ENCODE assay signal across 8 cellular contexts in genomic region chr1:192807221-192807967, GRCh38. TPM values are rescaled to one million over a fixed set of nuclear protein-coding genes. Genes with fewer than 3 reads are reported as not detected.
DNase-seq lines count a peak whose midpoint lies in the region; ATAC-seq, FAIRE-seq and TF ChIP-seq lines count a peak whose summit lies in the region.

No MANE protein-coding gene starts in this region.

- peaks cover 6% of the 10 kb centered on the region for H3K27me3 Mint-ChIP-seq in HFFc6 (ENCODE audit: insufficient read depth)

- peak overlapping the region in 9 of 10 donors; percentile 60 to 94 (median 86) for H3K27ac ChIP-seq in heart right ventricle
- no peak overlapping the region for H3K27ac ChIP-seq in K562 (ENCODE audit: extremely low read depth, low read depth, low read length)

- peak overlapping the region; percentile 23; the same call in 1 of the 2 replicates for H2AFZ ChIP-seq in K562 (ENCODE audit: low read depth, low read length)

- 42 to 56% methylated on average over 9 of the region's 9 CpGs for WGBS in heart right ventricle, 2 donors
- WGBS in K562 (ENCODE audit: insufficient coverage, low coverage, missing lambda C conversion rate) = 30% methylated on average over 9 of the region's 9 CpGs

- no peaks in the 10 kb centered on the region for H3K9me3 ChIP-seq in heart right ventricle
- no peaks in the 10 kb centered on the region for H3K9me3 ChIP-seq in K562 (replicated peaks; ENCODE audit: control insufficient read depth, insufficient read depth, low read depth, low read length)

- TF ChIP-seq RAD21 in K562 (CRISPR knock-in tag; conservative IDR thresholded peaks at IDR 0.05 in 1 of 2, IDR thresholded peaks at IDR 0.05 in 1 of 2) = peak in 1 of 2 experiments; percentile 27; a peak in 1 of 4 replicates

- no peaks in the 10 kb centered on the region for H3K9me1 ChIP-seq in K562 (ENCODE audit: control insufficient read depth, insufficient read depth, low read length)

- H3K4me2 ChIP-seq in K562 (ENCODE audit: insufficient read depth, low read length) = 0 out of 2 replicates have a peak overlapping the region, but pooled peaks have one; percentile 97

- ATAC-seq in heart right ventricle (no peak), Right ventricle myocardium superior (ENCODE audit: poor library complexity) (no peak), K562 (no peak)

- TF ChIP-seq POLR2A in K562 (conservative IDR thresholded peaks at IDR 0.05) = no peak

- TF ChIP-seq CTCF in heart right ventricle (IDR thresholded peaks at IDR 0.05) (peak in 7 of 9 donors; percentile 10 to 61 (median 30)), HFFc6 (IDR thresholded peaks at IDR 0.05) (peak; percentile 51), K562 (IDR thresholded peaks at IDR 0.05 in 2 of 3, conservative IDR thresholded peaks at IDR 0.05 in 1 of 3; ENCODE audit: insufficient read depth in 2 of 3, low read depth in 1 of 3, low read length in 3 of 3) (peak in 2 of 3 experiments; percentile 13 to 22; a peak in 1 of 6 replicates)

- H4K20me1 ChIP-seq in K562 (replicated peaks; ENCODE audit: control insufficient read depth, insufficient read depth, low read length) = no peaks in the 10 kb centered on the region

- POLR2A ChIA-PET in K562 (lab: Yijun Ruan, JAX) = interaction anchor here (0.7 to 1.3 kb wide), 7 partner anchors 8 to 225 kb away, joined by 3 to 7 read pairs (median 4); no protein-coding TSS in a partner anchor

- in situ Hi-C loops in K562 (cut with MboI) = no loop called here

- intact Hi-C loops in heart right ventricle (cut with DNase I) = loop anchor here in 8 of 10 donors (2.0 to 10.0 kb wide), 10 partner anchors 173 to 333 kb away; partner anchors contain the start of genes CDC73 (in 4 of the 8) and RGS13 (in 1 of the 8)
- intact Hi-C loops in Right ventricle myocardium superior (cut with DNase I) = loop anchor here (10.0 kb wide), 2 partner anchors 193 to 217 kb away; no protein-coding TSS in a partner anchor
- intact Hi-C loops in K562 (cut with micrococcal nuclease) = loop anchor here (2.0 kb wide), 1 partner anchor 315 kb away; the partner anchor contains the start of gene CDC73

- H3K9me3 Mint-ChIP-seq in HFFc6 = no peaks in the 10 kb centered on the region

- H3K4me3 ChIP-seq in heart right ventricle = peak overlapping the region in 7 of 10 donors; percentile 56 to 94 (median 80)
- no peak overlapping the region for H3K4me3 ChIP-seq in K562

- no peak overlapping the region for H3K9ac ChIP-seq in K562 (ENCODE audit: insufficient read depth in 1 of 2, low read depth in 2 of 2, low read length in 2 of 2)

- H3K4me1 Mint-ChIP-seq in HFFc6 (ENCODE audit: low read depth) = peaks cover 33% of the 10 kb centered on the region

- H3K27ac Mint-ChIP-seq in HFFc6 = peak overlapping the region; percentile 88

- H3K4me1 ChIP-seq in heart right ventricle (peaks cover 0 to 59% (median 23%) of the 10 kb centered on the region in 9 donors), K562 (replicated peaks in 1 of 2; ENCODE audit: control insufficient read depth in 2 of 2, insufficient read depth in 2 of 2, low read length in 2 of 2) (peaks cover 6 to 14% of the 10 kb centered on the region in 2 experiments; a peak in 4 of 5 replicates)

- H3K36me3 Mint-ChIP-seq in HFFc6 (ENCODE audit: low read depth) = no peaks in the 10 kb centered on the region

- no peak for FAIRE-seq in K562 (lab: Jason Lieb, UNC)

- H3K27me3 ChIP-seq in heart right ventricle = no peaks in the 10 kb centered on the region
- H3K27me3 ChIP-seq in K562 (ENCODE audit: control insufficient read depth in 2 of 2, insufficient read depth in 2 of 2, low read length in 2 of 2) = no peaks in the 10 kb centered on the region

- CTCF ChIA-PET in K562 (lab: Yijun Ruan, JAX; ENCODE audit: low intra/inter-chr PET ratio) = interaction anchor here (3.2 kb wide), 1 partner anchor 212 kb away, joined by 25 read pairs; no protein-coding TSS in a partner anchor

- H3K4me3 Mint-ChIP-seq in HFFc6 = peak overlapping the region; percentile 99; the same call in 1 of the 2 replicates

- H3K36me3 ChIP-seq in heart right ventricle (peaks cover 0 to 24% (median 0%) of the 10 kb centered on the region in 9 donors), K562 (ENCODE audit: control insufficient read depth, insufficient read depth, low read length) (no peaks in the 10 kb centered on the region)

- no TSS peak for BruUV-seq in K562 (replicated peaks; lab: Mats Ljungman, UMichigan)

- no peak for TF ChIP-seq EP300 in K562 (IDR thresholded peaks at IDR 0.05; ENCODE audit: low read length)

- no peak for DNase-seq in heart right ventricle
- no peak for DNase-seq in Right ventricle myocardium superior
- no peak for DNase-seq in HFFc6
- DNase-seq in NAMALWA (ENCODE audit: low spot score) = peak; percentile 68
- no peak for DNase-seq in K562 (ENCODE audit: extremely low read depth in 1 of 4, low spot score in 3 of 4)
- peak; percentile 27 for DNase-seq in midbrain (lab: John Stamatoyannopoulos, UW)
- no peak for DNase-seq in GDM1 (lab: John Stamatoyannopoulos, UW)
- no peak for DNase-seq in NCI-H1930 (lab: John Stamatoyannopoulos, UW)

- no peaks in the 10 kb centered on the region for H3K79me2 ChIP-seq in K562 (ENCODE audit: control insufficient read depth, insufficient read depth, low read length)

TF ChIP-seq in K562, 482 proteins besides CTCF, POLR2A, EP300 and RAD21:
- no peak for TF ChIP-seq DDX20 (tag; IDR thresholded peaks at IDR 0.05; ENCODE audit: low read depth)
- no peak for TF ChIP-seq PPARD (CRISPR knock-in tag; IDR thresholded peaks at IDR 0.05)
- TF ChIP-seq CCNT2 (IDR thresholded peaks at IDR 0.05; ENCODE audit: borderline replicate concordance, extremely low read depth, insufficient read length, low read depth, low read length) = no peak
- TF ChIP-seq SPI1 (IDR thresholded peaks at IDR 0.05; ENCODE audit: borderline replicate concordance, low read depth, low read length) = no peak
- TF ChIP-seq ZFP36 (IDR thresholded peaks at IDR 0.05; ENCODE audit: low read depth, low read length, partially characterized antibody) = no peak
- no peak for TF ChIP-seq LEF1 (IDR thresholded peaks at IDR 0.05)
- no peak for TF ChIP-seq ZBTB12 (CRISPR knock-in tag; IDR thresholded peaks at IDR 0.05)
- TF ChIP-seq ZNF217 (CRISPR knock-in tag; IDR thresholded peaks at IDR 0.05) = no peak
TF ChIP-seq in K562: peak in this region for 0.

RNA-seq across cellular contexts. Expression of gene RGS2, which starts 1.4 kb away (rescaled TPM):
- total RNA-seq in heart right ventricle (10 to 100 TPM; 12.2 to 30.8 (median 17.4) TPM), Right ventricle myocardium superior (18.4 TPM), K562 (2014; rRNA removed) (2.5 and 2.8 TPM in 2 replicates), K562 (2014; rRNA removed; fragmentation: Illumina TruSeq; extraction: Trizol) (4.0 and 4.4 TPM in 2 replicates), K562 (2015; rRNA removed; fragmentation: Illumina TruSeq; extraction: Trizol) (2.5 and 2.7 TPM in 2 replicates), K562 (2021) (2.8 and 4.1 TPM in 2 replicates)
- polyA plus RNA-seq in heart right ventricle (10 to 100 TPM; 24.0 to 27.9 TPM), K562 (2011; rRNA removed) (2.6 and 3.8 TPM in 2 replicates), K562 (2014; fragmentation: Illumina TruSeq; extraction: Trizol) (2.7 and 4.1 TPM in 2 replicates), K562 (2014; fragmentation: Nextera tagmentation; extraction: Ambion mirVana) (1 to 10 TPM; 4.7 to 5.4 TPM), K562 (2014; rRNA removed) (3.1 and 3.2 TPM in 2 replicates)
- 1 to 10 TPM; 4.4 to 7.6 (median 5.9) TPM for total RNA-seq in HFFc6 (2021; fragmentation: NEBNext Ultra II Directional; extraction: Animal tissue kit (Norgen Biotek cat#: 25700))
- total RNA-seq in K562 (2011; cell fraction: chromatin; rRNA removed; ENCODE audit: low replicate concordance) = 1.2 and 5.1 TPM in 2 replicates
- total RNA-seq in K562 (2011; cell fraction: nucleolus; rRNA removed) = 2.8 TPM in 2 replicates
- total RNA-seq in K562 (2011; cell fraction: nucleoplasm; rRNA removed) = 2.6 and 4.7 TPM in 2 replicates
- 0.51 and 1.2 TPM in 2 replicates for polyA plus RNA-seq in K562 (2011; cell fraction: cytosol; rRNA removed)
- 0.98 and 1.8 TPM in 2 replicates for polyA plus RNA-seq in K562 (2011; cell fraction: nucleus; rRNA removed)
- polyA plus RNA-seq in K562 (2012) = 2.4 and 2.6 TPM in 2 replicates
- polyA minus RNA-seq in K562 (2011; rRNA and poly(A)+ RNA removed) = 2.1 and 2.5 TPM in 2 replicates
- polyA minus RNA-seq in K562 (2011; cell fraction: cytosol; rRNA and poly(A)+ RNA removed) = 5.1 and 5.3 TPM in 2 replicates
- polyA minus RNA-seq in K562 (2011; cell fraction: nucleus; rRNA and poly(A)+ RNA removed) = 1.3 and 5.6 TPM in 2 replicates

Comparison
In these comparisons a context has a peak if more than half of its experiments do, and no peak if none do; other contexts are left out.
1. DNase-seq: peak in NAMALWA (single experiment) and midbrain (single experiment); none in heart right ventricle (0 of 2), Right ventricle myocardium superior (single experiment), HFFc6 (single experiment), K562 (0 of 4), GDM1 (single experiment) and NCI-H1930 (0 of 2).
2. Peak in every context shown above with its lines, with median percentiles within 50 percentile points of each other: CTCF ChIP-seq.